8 cellular contexts compared by ENCODE assay signal in genomic region chr11:46338988-46339666, GRCh38. TPM values are rescaled to one million over a fixed set of nuclear protein-coding genes. Genes with fewer than 3 reads are reported as not detected.
DNase-seq lines count a peak whose midpoint lies in the region; ATAC-seq and TF ChIP-seq lines count a peak whose summit lies in the region.

No MANE protein-coding gene starts in this region.

- peak overlapping the region; percentile 26 for H3K4me3 ChIP-seq in epithelial cell of proximal tubule (ENCODE audit: low read depth, low read length)

- no peak for TF ChIP-seq POLR2A in GM18505 (IDR thresholded peaks at IDR 0.05; ENCODE audit: borderline replicate concordance, extremely low read depth, insufficient read depth, insufficient read length)

- H3K27me3 Mint-ChIP-seq in nephron progenitor cell (ENCODE audit: low read depth, poor library complexity) = peaks cover 31% of the 10 kb centered on the region
- no peaks in the 10 kb centered on the region for H3K27me3 Mint-ChIP-seq in stimulated activated naive CD8-positive, alpha-beta T cell treated with anti-CD3 and anti-CD28 coated beads, Interleukin-15, amount 100 ng/mL, for 72 hours

- H3K36me3 Mint-ChIP-seq in nephron progenitor cell (ENCODE audit: low read depth) = no peaks in the 10 kb centered on the region

- TF ChIP-seq CTCF in epithelial cell of proximal tubule (conservative IDR thresholded peaks at IDR 0.05; ENCODE audit: low read depth, low read length) = no peak
- no peak for TF ChIP-seq CTCF in nephron progenitor cell (IDR thresholded peaks at IDR 0.05)

- peak overlapping the region; percentile 64 for H3K4me3 Mint-ChIP-seq in nephron progenitor cell
- no peak overlapping the region for H3K4me3 Mint-ChIP-seq in stimulated activated naive CD8-positive, alpha-beta T cell treated with anti-CD3 and anti-CD28 coated beads, Interleukin-15, amount 100 ng/mL, for 72 hours

- ATAC-seq in stimulated activated naive CD8-positive, alpha-beta T cell treated with anti-CD3 and anti-CD28 coated beads, Interleukin-15, amount 100 ng/mL, for 72 hours = no peak
- ATAC-seq in HG02870 (IDR thresholded peaks at IDR 0.05; ENCODE audit: unreplicated experiment) = no peak
- no peak for ATAC-seq in GM18505 (IDR thresholded peaks at IDR 0.05; ENCODE audit: unreplicated experiment)

- DNase-seq in DMS 273 (lab: John Stamatoyannopoulos, UW; ENCODE audit: unreplicated experiment) (peak; percentile 91), NCI-H2227 (lab: John Stamatoyannopoulos, UW; ENCODE audit: unreplicated experiment) (peak; percentile 82), epithelial cell of proximal tubule (ENCODE audit: low read depth) (no peak), nephron progenitor cell (peak; percentile 50), NCI-H1048 (lab: John Stamatoyannopoulos, UW) (no peak)
- DNase-seq in stimulated activated naive CD8-positive, alpha-beta T cell treated with anti-CD3 and anti-CD28 coated beads, Interleukin-15, amount 100 ng/mL, for 72 hours = no peak

- peak overlapping the region; percentile 54 for H3K27ac Mint-ChIP-seq in nephron progenitor cell
- H3K27ac Mint-ChIP-seq in stimulated activated naive CD8-positive, alpha-beta T cell treated with anti-CD3 and anti-CD28 coated beads, Interleukin-15, amount 100 ng/mL, for 72 hours = peak overlapping the region in 1 of 2 donors; percentile 70

- H3K4me1 Mint-ChIP-seq in nephron progenitor cell = peaks cover 79% of the 10 kb centered on the region
- peaks cover 67% of the 10 kb centered on the region for H3K4me1 Mint-ChIP-seq in stimulated activated naive CD8-positive, alpha-beta T cell treated with anti-CD3 and anti-CD28 coated beads, Interleukin-15, amount 100 ng/mL, for 72 hours

- H3K9me3 Mint-ChIP-seq in nephron progenitor cell = no peaks in the 10 kb centered on the region
- no peaks in the 10 kb centered on the region for H3K9me3 Mint-ChIP-seq in stimulated activated naive CD8-positive, alpha-beta T cell treated with anti-CD3 and anti-CD28 coated beads, Interleukin-15, amount 100 ng/mL, for 72 hours

RNA-seq across cellular contexts. Expression of gene DGKZ, which starts 8.1 kb away (rescaled TPM):
- total RNA-seq in epithelial cell of proximal tubule = 41.1 and 82.2 TPM in 2 replicates

RNA-seq across cellular contexts. Expression of gene MDK, which starts 42.3 kb away (rescaled TPM):
- 345 and 604 TPM in 2 replicates for total RNA-seq in epithelial cell of proximal tubule

RNA-seq across cellular contexts. Expression of gene CHRM4, which starts 52.4 kb away (rescaled TPM):
- total RNA-seq in epithelial cell of proximal tubule = not detected in 2 replicates

Comparison
In these comparisons a context has a peak if more than half of its experiments do, and no peak if none do; other contexts are left out.
1. DNase-seq: peak in DMS 273 (single experiment), NCI-H2227 (single experiment) and nephron progenitor cell (single experiment); none in epithelial cell of proximal tubule (single experiment), stimulated activated naive CD8-positive, alpha-beta T cell treated with anti-CD3 and anti-CD28 coated beads, Interleukin-15, amount 100 ng/mL, for 72 hours (0 of 2) and NCI-H1048 (single experiment).